18 cellular contexts compared by ENCODE assay signal in genomic region chr3:139309046-139309660, GRCh38. TPM values are rescaled to one million over a fixed set of nuclear protein-coding genes. Genes with fewer than 3 reads are reported as not detected.
A peak's percentile ranks its signal among the peaks of the same experiment; 100 is the strongest.
DNase-seq lines count a peak whose midpoint lies in the region; ATAC-seq and TF ChIP-seq lines count a peak whose summit lies in the region.
"Had no signal": no experiment of that assay in that cellular context is flagged by ENCODE, and none has a peak within 500 bp of the region (broad histone marks: within the 10 kb centered on the region; RNA-seq: fewer than 3 reads in every experiment).

No MANE protein-coding gene starts in this region.

- no peak for TF ChIP-seq CTCF in upper lobe of left lung (IDR thresholded peaks at IDR 0.05)

- no peak for TF ChIP-seq POLR2A in upper lobe of left lung (IDR thresholded peaks at IDR 0.05)

- H3K9me3 ChIP-seq in mesodermal cell (ENCODE audit: control insufficient read depth, low read length) (no peaks in the 10 kb centered on the region), upper lobe of left lung (no peaks in the 10 kb centered on the region)
- H3K9me3 ChIP-seq: lower lobe of right lung, thoracic aorta had no signal

- H3K4me1 ChIP-seq in ACC112 (ENCODE audit: control insufficient read depth, insufficient read depth, low read length, unreplicated experiment) (peaks cover 49% of the 10 kb centered on the region), mesodermal cell (ENCODE audit: control insufficient read depth, insufficient read depth, low read length, poor library complexity, severe bottlenecking) (peaks cover 62% of the 10 kb centered on the region), upper lobe of left lung (no peaks in the 10 kb centered on the region)
- H3K4me1 ChIP-seq: lower lobe of right lung, parathyroid adenoma had no signal

- ATAC-seq in HG03457 (IDR thresholded peaks at IDR 0.05; ENCODE audit: unreplicated experiment) = no peak
- ATAC-seq in GM21381 (IDR thresholded peaks at IDR 0.05; ENCODE audit: unreplicated experiment) = no peak
- no peak for ATAC-seq in upper lobe of left lung (ENCODE audit: low FRiP score in 2 of 2)
- ATAC-seq: activated CD8-positive, alpha-beta T cell treated with anti-CD3 and anti-CD28 coated beads for 36 hours; lower lobe of right lung had no signal

- H3K79me2 ChIP-seq in ACC112 (ENCODE audit: control insufficient read depth, insufficient read depth, low read length, unreplicated experiment) = no peaks in the 10 kb centered on the region
- H3K79me2 ChIP-seq: parathyroid adenoma had no signal

- H3K27ac ChIP-seq in ACC112 (ENCODE audit: low read depth, low read length) = peak overlapping the region; percentile 85
- peak overlapping the region; percentile 18 for H3K27ac ChIP-seq in mesodermal cell (ENCODE audit: low read depth, low read length, severe bottlenecking)
- H3K27ac ChIP-seq in upper lobe of left lung = no peak overlapping the region
- H3K27ac ChIP-seq: dorsolateral prefrontal cortex, lower lobe of right lung, parathyroid adenoma, RWPE1, thoracic aorta had no signal

- TF ChIP-seq EP300 in upper lobe of left lung (IDR thresholded peaks at IDR 0.05) = no peak

- H3K4me3 ChIP-seq in ACC112 (ENCODE audit: low read depth, low read length) (peak overlapping the region; percentile 7; the same call in 1 of the 2 replicates), mesodermal cell (ENCODE audit: extremely low read depth, insufficient read depth, low read length, poor library complexity, severe bottlenecking) (no peak overlapping the region), upper lobe of left lung (no peak overlapping the region)
- H3K4me3 ChIP-seq: dorsolateral prefrontal cortex, lower lobe of right lung, thoracic aorta had no signal

- H3K27me3 ChIP-seq in ACC112 (ENCODE audit: insufficient read depth, low read length) (no peaks in the 10 kb centered on the region), upper lobe of left lung (no peaks in the 10 kb centered on the region)

- peak; percentile 62 for DNase-seq in LHCN-M2 (ENCODE audit: low read depth)
- peak; percentile 80 for DNase-seq in SW480 (ENCODE audit: low spot score)
- no peak for DNase-seq in epidermal melanocyte (ENCODE audit: insufficient read length, low spot score)
- DNase-seq in upper lobe of left lung = no peak
- DNase-seq: activated CD8-positive, alpha-beta T cell treated with anti-CD3 and anti-CD28 coated beads for 36 hours; activated T-cell treated with anti-CD3 and anti-CD28 coated beads, Interleukin-2, amount 50 U/mL, for 48 hours; dorsolateral prefrontal cortex; erythroblast; lower lobe of right lung; NCI-H1694; NCI-H510A had no signal

- H3K36me3 ChIP-seq in ACC112 (ENCODE audit: insufficient read depth, low read length) = no peaks in the 10 kb centered on the region
- H3K36me3 ChIP-seq in mesodermal cell (ENCODE audit: control insufficient read depth, insufficient read depth, low read length) = no peaks in the 10 kb centered on the region
- no peaks in the 10 kb centered on the region for H3K36me3 ChIP-seq in upper lobe of left lung
- H3K36me3 ChIP-seq: lower lobe of right lung, thoracic aorta had no signal

- WGBS in mesodermal cell (ENCODE audit: insufficient coverage in 2 of 2), 2 experiments = 77 to 100% methylated on average over 2 to 3 of the region's 5 CpGs
- WGBS in upper lobe of left lung, 2 donors = 75 to 79% methylated on average over 2 to 5 of the region's 5 CpGs

- H2AFZ ChIP-seq in ACC112 (ENCODE audit: low read length, unreplicated experiment) = peak overlapping the region; percentile 39
- H2AFZ ChIP-seq: parathyroid adenoma had no signal

RNA-seq across cellular contexts. Expression of gene MRPS22, which starts 34.7 kb away (rescaled TPM):
- 74.3 and 82.4 TPM in 2 replicates for total RNA-seq in LHCN-M2 (2014; rRNA removed)
- 35.5 TPM for polyA plus RNA-seq in LHCN-M2 (2012)
- 54.9 TPM for polyA plus RNA-seq in mesodermal cell (2013, experiment 1 of 2)
- 56.0 TPM for polyA plus RNA-seq in mesodermal cell (2013, experiment 2 of 2)
- total RNA-seq in upper lobe of left lung = 10 to 100 TPM; 17.8 to 48.3 (median 33.1) TPM

Comparison
In these comparisons a context has a peak if more than half of its experiments do, and no peak if none do; other contexts are left out.
1. H3K27ac ChIP-seq: peak in ACC112 (single experiment) and mesodermal cell (single experiment); none in upper lobe of left lung (0 of 4).
2. DNase-seq: peak in LHCN-M2 (single experiment) and SW480 (single experiment); none in epidermal melanocyte (single experiment) and upper lobe of left lung (0 of 2).